14 cellular contexts compared by ENCODE assay signal in the genomic region with DNA sequence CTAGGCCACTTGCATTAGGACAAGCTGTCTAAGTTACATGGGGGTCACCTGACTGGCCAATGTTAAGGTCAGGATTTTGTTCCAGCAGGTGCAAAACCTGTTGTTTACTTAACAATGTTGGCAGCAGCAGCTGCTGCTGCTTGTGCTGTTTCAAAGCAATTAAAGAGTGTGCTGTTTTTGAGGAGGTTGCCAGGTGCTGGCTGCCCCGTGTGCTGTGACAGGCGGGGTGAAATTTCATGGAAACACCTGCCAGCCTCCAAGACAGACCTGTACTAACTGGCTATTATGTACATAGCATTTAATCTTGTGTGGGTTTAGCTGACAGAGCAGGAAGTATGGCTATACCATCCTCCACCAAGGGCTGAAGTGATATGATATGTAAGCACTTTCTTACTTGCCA.
DNase-seq lines count a peak whose midpoint lies in the region; ATAC-seq and TF ChIP-seq lines count a peak whose summit lies in the region.
"Had no signal": no experiment of that assay in that cellular context is flagged by ENCODE, and none has a peak within 500 bp of the region (broad histone marks: within the 10 kb centered on the region; RNA-seq: fewer than 3 reads in every experiment).

No MANE protein-coding gene starts in this region.

- no peak overlapping the region for H2AFZ ChIP-seq in Karpas-422 (ENCODE audit: low read length)

- DNase-seq in DMS79 treated with DMSO at 0.1 percent for 48 hours (lab: John Stamatoyannopoulos, UW) (peak; percentile 95), NCI-H187 (lab: John Stamatoyannopoulos, UW) (peak; percentile 60 to 91), NCI-H82 treated with DMSO at 0.1 percent for 48 hours (lab: John Stamatoyannopoulos, UW; ENCODE audit: unreplicated experiment) (peak; percentile 17), left lobe of liver (ENCODE audit: low spot score) (peak; percentile 76), Karpas-422 (no peak), esophagus squamous epithelium (lab: John Stamatoyannopoulos, UW) (no peak)
- no peak for DNase-seq in effector memory CD4-positive, alpha-beta T cell
- DNase-seq in naive thymus-derived CD8-positive, alpha-beta T cell = no peak
- DNase-seq: activated CD8-positive, alpha-beta T cell treated with anti-CD3 and anti-CD28 coated beads, Interleukin-2, amount 10 ng/mL, durations not matched to agents 7 days and 5 days; activated gamma-delta T cell; stimulated activated CD4-positive, alpha-beta T cell treated with anti-CD3 and anti-CD28 coated beads, Interleukin-4, amount 100 ng/mL, for 4 hours had no signal

- no peaks in the 10 kb centered on the region for H3K36me3 ChIP-seq in effector memory CD4-positive, alpha-beta T cell (ENCODE audit: control insufficient read depth, insufficient read depth, low read length)
- no peaks in the 10 kb centered on the region for H3K36me3 ChIP-seq in Karpas-422 (ENCODE audit: insufficient read depth, low read length)
- H3K36me3 ChIP-seq in esophagus squamous epithelium = no peaks in the 10 kb centered on the region
- H3K36me3 ChIP-seq: cardiac muscle cell had no signal

- no peaks in the 10 kb centered on the region for H3K9me3 ChIP-seq in effector memory CD4-positive, alpha-beta T cell (ENCODE audit: control insufficient read depth, low read length)
- H3K9me3 ChIP-seq in Karpas-422 (ENCODE audit: low read length) (no peaks in the 10 kb centered on the region), esophagus squamous epithelium (no peaks in the 10 kb centered on the region)

- no peak for TF ChIP-seq POLR2A in esophagus squamous epithelium (IDR thresholded peaks at IDR 0.05)

- no peak overlapping the region for H3K4me2 ChIP-seq in Karpas-422 (ENCODE audit: low read depth, low read length, poor library complexity, severe bottlenecking)

- no peak overlapping the region for H3K4me3 Mint-ChIP-seq in naive thymus-derived CD8-positive, alpha-beta T cell
- H3K4me3 Mint-ChIP-seq: activated CD8-positive, alpha-beta T cell treated with anti-CD3 and anti-CD28 coated beads, Interleukin-2, amount 10 ng/mL, durations not matched to agents 7 days and 5 days; stimulated activated naive CD8-positive, alpha-beta T cell treated with anti-CD3 and anti-CD28 coated beads, Interleukin-15, Interleukin-2, amounts not matched to agents 100 ng/mL and 50 ng/mL, for 24 hours; T-helper 1 cell treated with Interleukin-12 subunit alpha and Interleukin-12 subunit beta and Interleukin-4 antibody, amounts not matched to agents 30 μg/mL and 1 μg/mL, for 36 hours had no signal

- peak; percentile 97 for ATAC-seq in left lobe of liver
- no peak for ATAC-seq in naive thymus-derived CD8-positive, alpha-beta T cell
- ATAC-seq: activated CD8-positive, alpha-beta T cell treated with anti-CD3 and anti-CD28 coated beads, Interleukin-2, amount 10 ng/mL, durations not matched to agents 7 days and 5 days had no signal

- no peaks in the 10 kb centered on the region for H3K36me3 Mint-ChIP-seq in naive thymus-derived CD8-positive, alpha-beta T cell

- no peaks in the 10 kb centered on the region for H3K27me3 ChIP-seq in effector memory CD4-positive, alpha-beta T cell (replicated peaks; ENCODE audit: control insufficient read depth, insufficient read depth, low read length, poor library complexity, severe bottlenecking)
- H3K27me3 ChIP-seq in Karpas-422 (ENCODE audit: low read length) (no peaks in the 10 kb centered on the region), esophagus squamous epithelium (no peaks in the 10 kb centered on the region)
- H3K27me3 ChIP-seq: cardiac muscle cell had no signal

- no peak overlapping the region for H3K9ac ChIP-seq in Karpas-422 (ENCODE audit: low read length)

- H3K4me1 Mint-ChIP-seq in naive thymus-derived CD8-positive, alpha-beta T cell = no peaks in the 10 kb centered on the region

- WGBS in esophagus squamous epithelium, 2 donors = 13 to 20% methylated on average over 1 to 2 of the region's 2 CpGs

- intact Hi-C loops in esophagus squamous epithelium (cut with DNase I) = no loop called here

- no peaks in the 10 kb centered on the region for H3K9me2 ChIP-seq in Karpas-422 (replicated peaks; ENCODE audit: insufficient read depth, low read length)

- no peak overlapping the region for H3K4me3 ChIP-seq in effector memory CD4-positive, alpha-beta T cell (ENCODE audit: insufficient read depth, low read depth, low read length, poor library complexity, severe bottlenecking)
- H3K4me3 ChIP-seq in Karpas-422 (ENCODE audit: low read length) (no peak overlapping the region), esophagus squamous epithelium (no peak overlapping the region)
- H3K4me3 ChIP-seq: cardiac muscle cell had no signal

- no peaks in the 10 kb centered on the region for H3K79me2 ChIP-seq in Karpas-422 (ENCODE audit: low read length)

- H4K20me1 ChIP-seq in Karpas-422 (ENCODE audit: insufficient read depth, low read depth, low read length) = no peaks in the 10 kb centered on the region

- no peak overlapping the region for H3K27ac ChIP-seq in effector memory CD4-positive, alpha-beta T cell (ENCODE audit: insufficient read depth, low read length, poor library complexity, severe bottlenecking)
- H3K27ac ChIP-seq in Karpas-422 (ENCODE audit: low read length) (no peak overlapping the region), esophagus squamous epithelium (no peak overlapping the region)
- H3K27ac ChIP-seq: cardiac muscle cell had no signal

- H3K27me3 Mint-ChIP-seq in naive thymus-derived CD8-positive, alpha-beta T cell = no peaks in the 10 kb centered on the region
- H3K27me3 Mint-ChIP-seq: stimulated activated naive CD8-positive, alpha-beta T cell treated with anti-CD3 and anti-CD28 coated beads, Interleukin-15, Interleukin-2, amounts not matched to agents 100 ng/mL and 50 ng/mL, for 24 hours had no signal

- peaks cover 0 to 12% (median 0%) of the 10 kb centered on the region in 9 donors for H3K9me3 Mint-ChIP-seq in naive thymus-derived CD8-positive, alpha-beta T cell
- H3K9me3 Mint-ChIP-seq: stimulated activated naive CD8-positive, alpha-beta T cell treated with anti-CD3 and anti-CD28 coated beads, Interleukin-15, Interleukin-2, amounts not matched to agents 100 ng/mL and 50 ng/mL, for 24 hours; T-helper 1 cell treated with Interleukin-12 subunit alpha and Interleukin-12 subunit beta and Interleukin-4 antibody, amounts not matched to agents 30 μg/mL and 1 μg/mL, for 36 hours had no signal

- TF ChIP-seq CTCF in esophagus squamous epithelium (IDR thresholded peaks at IDR 0.05) = no peak

- POLR2A ChIA-PET in naive thymus-derived CD8-positive, alpha-beta T cell (lab: Charles Lee) = no interaction called here

- H3K27ac Mint-ChIP-seq in naive thymus-derived CD8-positive, alpha-beta T cell = peak overlapping the region in 1 of 10 donors; percentile 44
- H3K27ac Mint-ChIP-seq: activated CD8-positive, alpha-beta T cell treated with anti-CD3 and anti-CD28 coated beads, Interleukin-2, amount 10 ng/mL, durations not matched to agents 7 days and 5 days; stimulated activated naive CD8-positive, alpha-beta T cell treated with anti-CD3 and anti-CD28 coated beads, Interleukin-15, Interleukin-2, amounts not matched to agents 100 ng/mL and 50 ng/mL, for 24 hours; T-helper 1 cell treated with Interleukin-12 subunit alpha and Interleukin-12 subunit beta and Interleukin-4 antibody, amounts not matched to agents 30 μg/mL and 1 μg/mL, for 36 hours had no signal

- no peaks in the 10 kb centered on the region for H3K4me1 ChIP-seq in effector memory CD4-positive, alpha-beta T cell (ENCODE audit: control insufficient read depth, insufficient read depth, low read length, poor library complexity, severe bottlenecking)
- H3K4me1 ChIP-seq in Karpas-422 (ENCODE audit: low read length) (peaks cover 39% of the 10 kb centered on the region), esophagus squamous epithelium (peaks cover 0 to 26% (median 8%) of the 10 kb centered on the region in 3 donors)

Comparison
In these comparisons a context has a peak if more than half of its experiments do, and no peak if none do; other contexts are left out.
1. DNase-seq: peak in DMS79 treated with DMSO at 0.1 percent for 48 hours (single experiment), NCI-H187 (2 of 2), NCI-H82 treated with DMSO at 0.1 percent for 48 hours (single experiment) and left lobe of liver (single experiment); none in effector memory CD4-positive, alpha-beta T cell (0 of 3), Karpas-422 (single experiment), esophagus squamous epithelium (single experiment) and naive thymus-derived CD8-positive, alpha-beta T cell (0 of 10).